ENCODE assay signal across 8 cellular contexts in the genomic region with DNA sequence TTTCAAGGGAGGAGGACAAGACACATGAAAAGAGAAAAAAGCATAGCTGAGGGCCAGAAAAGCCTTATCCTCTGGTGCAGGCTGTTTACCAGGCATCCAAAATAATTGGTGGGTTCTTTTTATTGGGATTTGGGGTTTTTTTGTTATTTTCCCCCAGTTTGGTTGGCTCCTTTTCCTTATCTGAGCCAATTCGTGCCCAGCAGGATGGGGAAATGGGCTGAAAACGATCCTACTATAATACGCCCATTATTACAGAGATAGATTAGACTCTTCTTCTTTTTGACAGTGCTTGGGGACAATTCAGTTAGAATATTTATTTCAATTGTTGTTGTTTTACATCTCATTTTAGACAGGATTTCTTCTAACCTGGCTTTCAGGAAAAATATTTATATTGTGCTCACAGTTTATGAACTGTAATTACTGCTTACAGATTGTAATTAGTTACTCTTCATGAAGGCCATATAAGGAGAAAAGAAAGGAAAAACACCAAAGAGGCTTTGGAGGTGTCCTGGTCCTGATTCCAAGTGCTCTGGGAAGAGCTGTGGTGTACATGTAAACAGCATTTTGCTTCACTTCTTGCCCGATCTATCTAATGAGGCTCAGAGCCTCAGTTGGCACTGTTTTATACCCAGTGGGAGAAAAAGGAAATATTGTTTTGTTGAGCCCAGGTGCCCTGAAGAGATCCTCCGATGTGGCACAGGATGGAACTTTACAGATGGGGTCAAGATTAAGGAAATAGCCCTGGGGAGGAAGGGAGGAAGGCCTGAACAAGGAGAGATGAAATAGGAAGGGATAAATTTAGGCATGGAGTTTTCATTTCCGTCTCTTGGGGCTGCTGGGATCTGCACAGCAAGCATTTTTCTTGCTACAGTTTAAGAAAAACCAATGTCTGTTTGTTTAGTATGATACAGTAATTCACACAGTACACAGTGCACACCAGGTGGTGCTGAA. TPM values are rescaled to one million over a fixed set of nuclear protein-coding genes. Genes with fewer than 3 reads are reported as not detected.
DNase-seq lines count a peak whose midpoint lies in the region; ATAC-seq, FAIRE-seq and TF ChIP-seq lines count a peak whose summit lies in the region.

No MANE protein-coding gene starts in this region.

- DNase-seq in GM12891 (ENCODE audit: insufficient read length, low spot score) (no peak), PC-9 (no peak), dorsolateral prefrontal cortex (no peak), uterus (no peak)
- no peak for DNase-seq in activated CD8-positive, alpha-beta memory T cell treated with anti-CD3 and anti-CD28 coated beads, Interleukin-2, amount 50 U/mL, for 4 hours

- H4K20me1 ChIP-seq in PC-9 (ENCODE audit: insufficient read depth): peaks cover 12% of the 10 kb centered on the region; the same call in 1 of the 2 replicates

- H3K4me2 ChIP-seq in PC-9: peak overlapping the region; percentile 93

- H3K27ac ChIP-seq in ACC112 (ENCODE audit: low read depth, low read length) (peak overlapping the region; percentile 95), PC-9 (peak overlapping the region; percentile 86), dorsolateral prefrontal cortex (peak overlapping the region; percentile 92 to 100 (median 99)), mesodermal cell (ENCODE audit: low read depth, low read length, severe bottlenecking) (peak overlapping the region; percentile 93), uterus (peak overlapping the region; percentile 96 to 97)

- POLR2A ChIA-PET in PC-9 (lab: Charles Lee; ENCODE audit: unreplicated experiment): interaction anchor here (0.6 kb wide), 1 partner anchor 605 kb away, joined by 5 read pairs; no protein-coding TSS in a partner anchor

- H3K4me3 ChIP-seq in ACC112 (ENCODE audit: low read depth, low read length) (peak overlapping the region; percentile 86), PC-9 (peak overlapping the region; percentile 79), dorsolateral prefrontal cortex (peak overlapping the region; percentile 59 to 94 (median 80)), mesodermal cell (ENCODE audit: extremely low read depth, insufficient read depth, low read length, poor library complexity, severe bottlenecking) (peak overlapping the region; percentile 64), uterus (peak overlapping the region; percentile 58 to 75)

- no peaks in the 10 kb centered on the region for H3K36me3 ChIP-seq in ACC112 (ENCODE audit: insufficient read depth, low read length)
- peaks cover under 1% of the 10 kb centered on the region; the same call in 1 of the 2 replicates for H3K36me3 ChIP-seq in PC-9 (ENCODE audit: low read depth)
- peaks cover 22% of the 10 kb centered on the region for H3K36me3 ChIP-seq in mesodermal cell (ENCODE audit: control insufficient read depth, insufficient read depth, low read length)
- H3K36me3 ChIP-seq in uterus: no peaks in the 10 kb centered on the region

- FAIRE-seq in GM12891 (lab: Jason Lieb, UNC): peak; percentile 28

- H3K9me3 ChIP-seq in PC-9 (ENCODE audit: insufficient read depth, low read depth): no peaks in the 10 kb centered on the region
- H3K9me3 ChIP-seq in mesodermal cell (ENCODE audit: control insufficient read depth, low read length): no peaks in the 10 kb centered on the region
- no peaks in the 10 kb centered on the region for H3K9me3 ChIP-seq in uterus

- intact Hi-C loops in PC-9 (cut with micrococcal nuclease; ENCODE audit: unreplicated experiment): loop anchor here (1.0 kb wide), 1 partner anchor 8 kb away; no protein-coding TSS in a partner anchor
- intact Hi-C loops in dorsolateral prefrontal cortex (cut with DNase I): loop anchor here in 1 of 2 donors (5.0 kb wide), 1 partner anchor 224 kb away; no protein-coding TSS in a partner anchor
- intact Hi-C loops in uterus (cut with DNase I; ENCODE audit: low total_unique reads): no loop called here

- no peaks in the 10 kb centered on the region for H3K27me3 ChIP-seq in ACC112 (ENCODE audit: insufficient read depth, low read length)
- H3K27me3 ChIP-seq in PC-9 (ENCODE audit: insufficient read depth, low read depth): no peaks in the 10 kb centered on the region
- no peaks in the 10 kb centered on the region for H3K27me3 ChIP-seq in dorsolateral prefrontal cortex
- H3K27me3 ChIP-seq in uterus: no peaks in the 10 kb centered on the region

- TF ChIP-seq POLR2A in GM12891 (IDR thresholded peaks at IDR 0.05; ENCODE audit: low read depth, low read length) (0 out of 2 replicates have a peak, but pooled peaks have one; percentile 9), uterus (IDR thresholded peaks at IDR 0.05) (peak; percentile 2 to 42)

- CTCF ChIA-PET in PC-9 (lab: Charles Lee): interaction anchor here (0.7 kb wide), 2 partner anchors 47 to 119 kb away, joined by 3 read pairs; no protein-coding TSS in a partner anchor

- H3K4me1 ChIP-seq in ACC112 (ENCODE audit: control insufficient read depth, insufficient read depth, low read length, unreplicated experiment): peaks cover 18% of the 10 kb centered on the region
- peaks cover 26% of the 10 kb centered on the region for H3K4me1 ChIP-seq in PC-9 (replicated peaks; ENCODE audit: insufficient read depth)
- peaks cover 14% of the 10 kb centered on the region for H3K4me1 ChIP-seq in mesodermal cell (ENCODE audit: control insufficient read depth, insufficient read depth, low read length, poor library complexity, severe bottlenecking)
- peaks cover 8 to 14% of the 10 kb centered on the region in 2 donors for H3K4me1 ChIP-seq in uterus

- no peaks in the 10 kb centered on the region for H3K9me2 ChIP-seq in PC-9 (ENCODE audit: insufficient read depth)

- WGBS in mesodermal cell (ENCODE audit: insufficient coverage in 2 of 2), 2 experiments: 83 to 85% methylated on average over 2 to 3 of the region's 6 CpGs

- peaks cover 14% of the 10 kb centered on the region for H3F3A ChIP-seq in PC-9 (ENCODE audit: insufficient read depth, low read depth)

- ATAC-seq in GM18868 (IDR thresholded peaks at IDR 0.05; ENCODE audit: unreplicated experiment): no peak

- BruUV-seq in PC-9 (replicated peaks; lab: Mats Ljungman, UMichigan): TSS peak; percentile 92

- peak overlapping the region; percentile 83 for H2AFZ ChIP-seq in ACC112 (ENCODE audit: low read length, unreplicated experiment)
- H2AFZ ChIP-seq in PC-9: peak overlapping the region; percentile 81

- TF ChIP-seq CTCF in PC-9 (conservative IDR thresholded peaks at IDR 0.05) (0 out of 2 replicates have a peak, but pooled peaks have one; percentile 8), dorsolateral prefrontal cortex (IDR thresholded peaks at IDR 0.05 in 54 of 56, conservative IDR thresholded peaks at IDR 0.05 in 2 of 56; ENCODE audit: low read depth in 1 of 56, partially characterized antibody in 56 of 56) (peak in 5 of 56 donors; percentile 0 to 15 (median 12)), uterus (IDR thresholded peaks at IDR 0.05) (no peak)

- peaks cover 58% of the 10 kb centered on the region for H3K79me2 ChIP-seq in ACC112 (ENCODE audit: control insufficient read depth, insufficient read depth, low read length, unreplicated experiment)
- peaks cover 65% of the 10 kb centered on the region for H3K79me2 ChIP-seq in PC-9 (ENCODE audit: low read depth)

TF ChIP-seq in GM12891, 5 proteins besides CTCF, POLR2A, EP300 and RAD21:
- TF ChIP-seq SPI1 (IDR thresholded peaks at IDR 0.05; ENCODE audit: low read depth, low read length) (no peak), PAX5 (IDR thresholded peaks at IDR 0.05; ENCODE audit: insufficient read depth, low read length, severe bottlenecking) (no peak), POU2F2 (IDR thresholded peaks at IDR 0.05; ENCODE audit: low read depth, low read length) (no peak), POLR2AphosphoS5 (IDR thresholded peaks at IDR 0.05; ENCODE audit: low read depth, low read length) (no peak), TAF1 (IDR thresholded peaks at IDR 0.05; ENCODE audit: low read depth, low read length) (no peak; the same call in 1 of the 2 replicates)

RNA-seq across cellular contexts. Expression of gene ANKRD40, which starts 0.6 kb away (rescaled TPM):
- polyA plus RNA-seq in GM12891 (2012; ENCODE audit: low read depth, missing spikeins): 4.9 TPM
- total RNA-seq in PC-9 (2021) (24.4 and 33.5 TPM in 2 replicates), dorsolateral prefrontal cortex (100 to 1,000 TPM in 86 of 120 experiments, 10 to 100 TPM in 34; 68.8 to 245 (median 115) TPM), uterus (10 to 100 TPM; 15.0 to 58.0 (median 31.3) TPM)
- 38.9 TPM for polyA plus RNA-seq in mesodermal cell (2013, experiment 1 of 2)
- 35.9 TPM for polyA plus RNA-seq in mesodermal cell (2013, experiment 2 of 2)

RNA-seq across cellular contexts. Expression of gene LUC7L3, which starts 11.1 kb away (rescaled TPM):
- 147 TPM for polyA plus RNA-seq in GM12891 (2012; ENCODE audit: low read depth, missing spikeins)
- total RNA-seq in PC-9 (2021) (147 and 212 TPM in 2 replicates), dorsolateral prefrontal cortex (100 to 1,000 TPM; 151 to 348 (median 226) TPM), uterus (100 to 1,000 TPM in 3 of 4 donors, 10 to 100 TPM in 1; 98.1 to 221 (median 163) TPM)
- 147 TPM for polyA plus RNA-seq in mesodermal cell (2013, experiment 1 of 2)
- 164 TPM for polyA plus RNA-seq in mesodermal cell (2013, experiment 2 of 2)

RNA-seq across cellular contexts. Expression of gene ANKRD40CL, which starts 59.0 kb away (rescaled TPM):
- polyA plus RNA-seq in GM12891 (2012; ENCODE audit: low read depth, missing spikeins): not detected
- total RNA-seq in PC-9 (2021) (not detected in 2 replicates), dorsolateral prefrontal cortex (under 1 TPM in 2 of 120 experiments, not detected in 118; 0.33 to 0.63 TPM), uterus (not detected)
- not detected for polyA plus RNA-seq in mesodermal cell (2013, experiment 1 of 2)
- polyA plus RNA-seq in mesodermal cell (2013, experiment 2 of 2): not detected
